Comparison of ENCODE assay signal across 1 cellular context in genomic region chr7:44104880-44105771, GRCh38.
TF ChIP-seq lines count a peak whose summit lies in the region.

No MANE protein-coding gene starts in this region.

TF ChIP-seq in endothelial cell of umbilical vein, 7 proteins besides CTCF, POLR2A, EP300 and RAD21:
- TF ChIP-seq EZH2 (IDR thresholded peaks at IDR 0.05; ENCODE audit: borderline replicate concordance, low read depth, low read length, severe bottlenecking) (no peak), FOS (IDR thresholded peaks at IDR 0.05; ENCODE audit: borderline replicate concordance, insufficient read depth, low read length) (no peak), JUN (IDR thresholded peaks at IDR 0.05; ENCODE audit: borderline replicate concordance, insufficient read depth, insufficient read length, low read depth) (no peak), POLR2AphosphoS5 (IDR thresholded peaks at IDR 0.05; ENCODE audit: insufficient read depth, low read depth, low read length) (no peak), GATA2 (IDR thresholded peaks at IDR 0.05; ENCODE audit: insufficient read depth, insufficient read length, low read depth, low read length) (no peak), MAX (IDR thresholded peaks at IDR 0.05; ENCODE audit: insufficient read depth, insufficient read length) (no peak), MYC (IDR thresholded peaks at IDR 0.05; ENCODE audit: low read depth, low read length) (no peak)
TF ChIP-seq in endothelial cell of umbilical vein: peak in this region for 0.
